In the genomic region with DNA sequence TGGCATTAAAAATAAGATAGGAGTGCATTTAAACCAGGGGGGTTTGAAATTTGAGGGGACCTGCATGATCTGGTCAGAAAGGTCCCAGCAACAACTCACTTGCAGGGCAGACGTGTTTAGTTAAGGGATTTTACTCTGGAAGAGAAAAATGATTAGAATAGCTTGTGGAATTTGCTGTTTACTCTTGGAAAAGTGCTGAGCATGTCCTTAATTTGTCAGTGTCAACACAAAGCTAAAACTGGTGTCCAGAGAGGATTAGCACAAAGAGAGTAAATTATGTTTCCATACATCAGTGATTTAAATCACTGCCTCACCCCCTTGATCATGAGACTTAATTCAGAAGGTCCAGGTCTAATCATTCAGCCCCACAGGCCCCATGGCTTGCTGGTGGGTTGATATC, we compare ENCODE assay signal across 24 cellular contexts.
"Had no signal": no experiment of that assay in that cellular context is flagged by ENCODE, and none has a peak within 500 bp of the region (broad histone marks: within the 10 kb centered on the region; RNA-seq: fewer than 3 reads in every experiment).

No MANE protein-coding gene starts in this region.

- FAIRE-seq: small intestine had no signal

- H3K27ac ChIP-seq: heart right ventricle, hepatocyte, left ventricle myocardium inferior, right atrium auricular region, sigmoid colon, spleen, suprapubic skin, thoracic aorta, tibial nerve, uterus had no signal

- H2AFZ ChIP-seq: hepatocyte had no signal

- H3K27ac Mint-ChIP-seq: natural killer cell treated with Interleukin-12 subunit alpha and Interleukin-12 subunit beta and Interleukin-15 and Interleukin-18, amount 100 ng/mL, for 72 hours; progenitor cell of endocrine pancreas; stimulated activated effector memory CD8-positive, alpha-beta T cell treated with anti-CD3 and anti-CD28 coated beads, Interleukin-12 subunit alpha, Interleukin-12 subunit beta, amount 100 ng/mL, for 72 hours; stimulated activated naive CD8-positive, alpha-beta T cell treated with anti-CD3 and anti-CD28 coated beads, Interleukin-15, Interleukin-2, amounts not matched to agents 100 ng/mL and 50 ng/mL, for 24 hours; type B pancreatic cell had no signal

- H3K4me3 Mint-ChIP-seq: natural killer cell treated with Interleukin-12 subunit alpha and Interleukin-12 subunit beta and Interleukin-15 and Interleukin-18, amount 100 ng/mL, for 72 hours; neural crest cell; stimulated activated effector memory CD8-positive, alpha-beta T cell treated with anti-CD3 and anti-CD28 coated beads, Interleukin-12 subunit alpha, Interleukin-12 subunit beta, amount 100 ng/mL, for 72 hours; stimulated activated naive CD8-positive, alpha-beta T cell treated with anti-CD3 and anti-CD28 coated beads, Interleukin-15, Interleukin-2, amounts not matched to agents 100 ng/mL and 50 ng/mL, for 24 hours; type B pancreatic cell had no signal

- H3K4me1 Mint-ChIP-seq: neural crest cell; stimulated activated effector memory CD8-positive, alpha-beta T cell treated with anti-CD3 and anti-CD28 coated beads, Interleukin-12 subunit alpha, Interleukin-12 subunit beta, amount 100 ng/mL, for 72 hours had no signal

- H3K9me3 Mint-ChIP-seq: natural killer cell treated with Interleukin-12 subunit alpha and Interleukin-12 subunit beta and Interleukin-15 and Interleukin-18, amount 100 ng/mL, for 72 hours; stimulated activated effector memory CD8-positive, alpha-beta T cell treated with anti-CD3 and anti-CD28 coated beads, Interleukin-12 subunit alpha, Interleukin-12 subunit beta, amount 100 ng/mL, for 72 hours; stimulated activated naive CD8-positive, alpha-beta T cell treated with anti-CD3 and anti-CD28 coated beads, Interleukin-15, Interleukin-2, amounts not matched to agents 100 ng/mL and 50 ng/mL, for 24 hours; type B pancreatic cell had no signal

- DNase-seq: heart right ventricle; islet precursor cell; left ventricle myocardium inferior; mesendoderm; midbrain; mucosa of descending colon; sigmoid colon; small intestine; spleen; stimulated activated CD4-positive, alpha-beta T cell treated with anti-CD3 and anti-CD28 coated beads, Interleukin-4, amount 100 ng/mL, for 24 hours; uterus had no signal

- H3K27me3 Mint-ChIP-seq: stimulated activated naive CD8-positive, alpha-beta T cell treated with anti-CD3 and anti-CD28 coated beads, Interleukin-15, Interleukin-2, amounts not matched to agents 100 ng/mL and 50 ng/mL, for 24 hours; type B pancreatic cell had no signal

- H3K4me1 ChIP-seq: heart right ventricle, left ventricle myocardium inferior, right atrium auricular region, sigmoid colon, spleen, suprapubic skin, tibial nerve, uterus had no signal

- ATAC-seq: heart right ventricle; mucosa of descending colon; naive thymus-derived CD4-positive, alpha-beta T cell; natural killer cell treated with Interleukin-12 subunit alpha and Interleukin-12 subunit beta and Interleukin-15 and Interleukin-18, amount 100 ng/mL, for 72 hours; stimulated activated effector memory CD8-positive, alpha-beta T cell treated with anti-CD3 and anti-CD28 coated beads, Interleukin-12 subunit alpha, Interleukin-12 subunit beta, amount 100 ng/mL, for 72 hours had no signal

- H3K79me2 ChIP-seq: hepatocyte had no signal

- H3K4me3 ChIP-seq: heart right ventricle, hepatocyte, left ventricle myocardium inferior, lung, mucosa of descending colon, right atrium auricular region, sigmoid colon, spleen, suprapubic skin, thoracic aorta, tibial nerve, uterus had no signal

- H3K36me3 ChIP-seq: heart right ventricle, left ventricle myocardium inferior, right atrium auricular region, sigmoid colon, spleen, suprapubic skin, thoracic aorta, tibial nerve, uterus had no signal

- H3K36me3 Mint-ChIP-seq: naive thymus-derived CD4-positive, alpha-beta T cell; natural killer cell treated with Interleukin-12 subunit alpha and Interleukin-12 subunit beta and Interleukin-15 and Interleukin-18, amount 100 ng/mL, for 72 hours; stimulated activated effector memory CD8-positive, alpha-beta T cell treated with anti-CD3 and anti-CD28 coated beads, Interleukin-12 subunit alpha, Interleukin-12 subunit beta, amount 100 ng/mL, for 72 hours had no signal

- H3K9me3 ChIP-seq: heart right ventricle, left ventricle myocardium inferior, mucosa of descending colon, right atrium auricular region, sigmoid colon, spleen, suprapubic skin, thoracic aorta, tibial nerve, uterus had no signal

- H3K4me2 ChIP-seq: hepatocyte had no signal

- H3K27me3 ChIP-seq: right atrium auricular region, sigmoid colon, spleen, suprapubic skin, tibial nerve, uterus had no signal
